ENCODE assay signal across 1 cellular context in the genomic region with DNA sequence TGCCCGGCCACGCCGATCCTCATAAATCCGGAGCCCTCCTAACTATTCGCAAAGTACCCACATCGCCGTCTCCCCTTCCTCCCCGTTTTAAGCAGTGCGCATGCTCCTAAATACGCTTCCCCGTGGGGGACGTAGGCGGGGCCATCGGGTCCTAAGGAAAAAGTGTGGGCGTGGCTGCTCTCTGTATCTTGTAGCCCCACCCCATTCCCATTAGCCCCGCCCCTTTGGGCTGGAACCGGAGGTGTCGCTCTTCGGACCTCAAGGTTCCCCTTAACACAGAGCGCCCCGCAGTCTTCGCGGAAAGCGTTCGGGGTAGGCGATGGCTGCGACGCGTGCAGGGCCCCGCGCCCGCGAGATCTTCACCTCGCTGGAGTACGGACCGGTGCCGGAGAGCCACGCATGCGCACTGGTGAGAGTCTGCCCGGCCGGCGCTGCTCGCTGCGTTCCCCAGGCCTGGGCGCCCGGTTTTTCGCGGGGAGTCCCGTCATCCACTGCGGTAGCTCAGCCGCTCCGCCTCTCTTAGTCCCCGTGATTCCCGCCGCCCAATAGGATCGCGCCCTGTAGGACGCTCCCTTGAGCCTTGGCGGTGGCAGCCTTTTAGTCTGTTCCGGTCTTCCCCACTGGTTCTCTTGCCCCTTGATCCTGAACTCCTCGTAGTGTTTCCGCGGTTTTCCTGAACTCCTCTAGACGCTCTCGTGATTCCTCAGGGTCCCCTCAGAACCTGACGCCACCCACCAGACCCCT.
A peak's percentile ranks its signal among the peaks of the same experiment; 100 is the strongest.
TF ChIP-seq lines count a peak whose summit lies in the region.

A gene (plus strand): TSS at position 213 of the 744 bp plus-strand sequence. CDS start 107 bp downstream, at position 320.

TF ChIP-seq in A549, 52 proteins besides CTCF, POLR2A, EP300 and RAD21 (continued from another document):
- TF ChIP-seq GATA3 (IDR thresholded peaks at IDR 0.05; ENCODE audit: borderline replicate concordance), result peak; percentile 5; the same call in 1 of the 2 replicates
- TF ChIP-seq CHD2 (IDR thresholded peaks at IDR 0.05; ENCODE audit: low read length, partially characterized antibody), result peak; percentile 74
- no peak for TF ChIP-seq EHMT2 (IDR thresholded peaks at IDR 0.05; ENCODE audit: low read depth)
- TF ChIP-seq, protein P1, sequence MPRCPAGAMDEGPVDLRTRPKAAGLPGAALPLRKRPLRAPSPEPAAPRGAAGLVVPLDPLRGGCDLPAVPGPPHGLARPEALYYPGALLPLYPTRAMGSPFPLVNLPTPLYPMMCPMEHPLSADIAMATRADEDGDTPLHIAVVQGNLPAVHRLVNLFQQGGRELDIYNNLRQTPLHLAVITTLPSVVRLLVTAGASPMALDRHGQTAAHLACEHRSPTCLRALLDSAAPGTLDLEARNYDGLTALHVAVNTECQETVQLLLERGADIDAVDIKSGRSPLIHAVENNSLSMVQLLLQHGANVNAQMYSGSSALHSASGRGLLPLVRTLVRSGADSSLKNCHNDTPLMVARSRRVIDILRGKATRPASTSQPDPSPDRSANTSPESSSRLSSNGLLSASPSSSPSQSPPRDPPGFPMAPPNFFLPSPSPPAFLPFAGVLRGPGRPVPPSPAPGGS (IDR thresholded peaks at IDR 0.05), result peak; percentile 94; the same call in 2 of the 3 replicates
- TF ChIP-seq PHF8 (IDR thresholded peaks at IDR 0.05; ENCODE audit: borderline replicate concordance, low read depth), result no peak; the same call in 1 of the 2 replicates
- TF ChIP-seq, protein P2, sequence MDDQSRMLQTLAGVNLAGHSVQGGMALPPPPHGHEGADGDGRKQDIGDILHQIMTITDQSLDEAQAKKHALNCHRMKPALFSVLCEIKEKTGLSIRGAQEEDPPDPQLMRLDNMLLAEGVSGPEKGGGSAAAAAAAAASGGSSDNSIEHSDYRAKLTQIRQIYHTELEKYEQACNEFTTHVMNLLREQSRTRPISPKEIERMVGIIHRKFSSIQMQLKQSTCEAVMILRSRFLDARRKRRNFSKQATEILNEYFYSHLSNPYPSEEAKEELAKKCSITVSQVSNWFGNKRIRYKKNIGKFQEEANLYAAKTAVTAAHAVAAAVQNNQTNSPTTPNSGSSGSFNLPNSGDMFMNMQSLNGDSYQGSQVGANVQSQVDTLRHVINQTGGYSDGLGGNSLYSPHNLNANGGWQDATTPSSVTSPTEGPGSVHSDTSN (IDR thresholded peaks at IDR 0.05), result 0 out of 2 replicates have a peak, but pooled peaks have one; percentile 71
TF ChIP-seq in A549: peak in this region for 11.
